8 cellular contexts compared by ENCODE assay signal in the genomic region with DNA sequence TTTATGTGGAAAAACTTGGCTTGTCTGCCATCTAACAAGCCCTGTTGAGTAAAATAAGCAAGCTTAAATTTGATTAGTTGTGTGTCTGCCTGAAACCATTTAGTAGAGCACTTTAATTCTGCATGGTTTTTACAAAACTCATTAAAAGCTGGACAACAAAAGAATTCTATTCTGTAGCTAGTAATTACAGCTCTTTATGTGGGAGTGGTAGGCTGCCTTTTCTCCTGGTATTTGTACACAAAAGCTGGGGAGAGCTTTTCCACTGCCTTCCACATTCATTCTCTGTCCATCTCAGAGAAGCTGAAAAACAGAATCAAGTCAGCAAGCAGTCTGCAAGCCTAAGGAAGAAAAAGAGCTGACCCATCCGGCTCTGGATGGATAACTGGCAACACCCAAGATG. TPM values are rescaled to one million over a fixed set of nuclear protein-coding genes. Genes with fewer than 3 reads are reported as not detected.
DNase-seq lines count a peak whose midpoint lies in the region; ATAC-seq, FAIRE-seq and TF ChIP-seq lines count a peak whose summit lies in the region.

No MANE protein-coding gene starts in this region.

- no peaks in the 10 kb centered on the region for H3K9me3 ChIP-seq in kidney (ENCODE audit: control insufficient read depth in 1 of 2, low read length in 2 of 2)
- no peaks in the 10 kb centered on the region for H3K9me3 ChIP-seq in thyroid gland

- TF ChIP-seq POLR2A in thyroid gland (IDR thresholded peaks at IDR 0.05) = peak in 1 of 2 donors; percentile 9

- no peak for FAIRE-seq in kidney (lab: Jason Lieb, UNC)
- no peak for FAIRE-seq in RCC 7860 (lab: Jason Lieb, UNC)
- no peak for FAIRE-seq in urothelium cell line (lab: Jason Lieb, UNC)

- H3K4me1 ChIP-seq in kidney (ENCODE audit: control insufficient read depth in 1 of 2, insufficient read depth in 1 of 2, low read depth in 1 of 2, low read length in 2 of 2) (peaks cover 0 to 3% of the 10 kb centered on the region in 2 donors), thyroid gland (peaks cover 13 to 36% of the 10 kb centered on the region in 2 donors)

- POLR2A ChIA-PET in activated naive CD8-positive, alpha-beta T cell treated with anti-CD3 and anti-CD28 coated beads, Interleukin-2, amount 10 ng/mL, durations not matched to agents 7 days and 5 days (lab: Charles Lee) = interaction anchor here (0.8 to 1.1 kb wide), 3 partner anchors 38 to 66 kb away, joined by 3 to 5 read pairs (median 4); no protein-coding TSS in a partner anchor

- no peak for ATAC-seq in activated naive CD8-positive, alpha-beta T cell treated with anti-CD3 and anti-CD28 coated beads, Interleukin-2, amount 10 ng/mL, durations not matched to agents 7 days and 5 days (ENCODE audit: low read depth)
- ATAC-seq in GM19328 (IDR thresholded peaks at IDR 0.05; ENCODE audit: unreplicated experiment) = no peak

- no peaks in the 10 kb centered on the region for H3K27me3 ChIP-seq in thyroid gland

- H3K36me3 ChIP-seq in kidney (ENCODE audit: control insufficient read depth in 1 of 2, insufficient read depth in 2 of 2, low read length in 2 of 2) = peaks cover 0 to 11% of the 10 kb centered on the region in 2 donors
- peaks cover 9 to 22% of the 10 kb centered on the region in 2 donors for H3K36me3 ChIP-seq in thyroid gland

- no peak for TF ChIP-seq CTCF in kidney (IDR thresholded peaks at IDR 0.05; ENCODE audit: borderline replicate concordance, extremely low read depth, insufficient read depth)
- no peak for TF ChIP-seq CTCF in thyroid gland (IDR thresholded peaks at IDR 0.05)

- peak overlapping the region; percentile 96 to 97 for H3K27ac ChIP-seq in kidney (ENCODE audit: low read depth in 2 of 2, low read length in 2 of 2)
- peak overlapping the region; percentile 69 to 99 (median 97) for H3K27ac ChIP-seq in thyroid gland

- peak overlapping the region; percentile 86 for H3K4me3 Mint-ChIP-seq in activated CD4-positive, alpha-beta T cell treated with anti-CD3 and anti-CD28 coated beads, Interleukin-2, amount 10 ng/mL, durations not matched to agents 24 days and 14 days
- H3K4me3 Mint-ChIP-seq in activated naive CD8-positive, alpha-beta T cell treated with anti-CD3 and anti-CD28 coated beads, Interleukin-2, amount 10 ng/mL, durations not matched to agents 7 days and 5 days = peak overlapping the region; percentile 87

- H3K4me1 Mint-ChIP-seq in activated CD4-positive, alpha-beta T cell treated with anti-CD3 and anti-CD28 coated beads, Interleukin-2, amount 10 ng/mL, durations not matched to agents 24 days and 14 days = peaks cover 39% of the 10 kb centered on the region
- peaks cover 25% of the 10 kb centered on the region for H3K4me1 Mint-ChIP-seq in activated naive CD8-positive, alpha-beta T cell treated with anti-CD3 and anti-CD28 coated beads, Interleukin-2, amount 10 ng/mL, durations not matched to agents 7 days and 5 days

- intact Hi-C loops in activated CD4-positive, alpha-beta T cell treated with anti-CD3 and anti-CD28 coated beads, Interleukin-2, amount 10 ng/mL, durations not matched to agents 24 days and 14 days (cut with micrococcal nuclease) = no loop called here
- intact Hi-C loops in kidney (cut with DNase I) = loop anchor here (10.0 kb wide), 1 partner anchor 53 kb away; no protein-coding TSS in a partner anchor
- intact Hi-C loops in thyroid gland (cut with DNase I) = loop anchor here (10.0 kb wide), 3 partner anchors 117 to 227 kb away; no protein-coding TSS in a partner anchor

- H3K4me3 ChIP-seq in kidney (ENCODE audit: low read length in 2 of 2) = peak overlapping the region; percentile 88 to 95
- H3K4me3 ChIP-seq in thyroid gland (replicated peaks in 1 of 3) = peak overlapping the region in 1 of 3 donors; percentile 98

- WGBS in thyroid gland, 2 donors = 35 to 75% methylated on average over 1 of the region's 1 CpG

- peaks cover 6% of the 10 kb centered on the region for H3K27me3 Mint-ChIP-seq in activated CD4-positive, alpha-beta T cell treated with anti-CD3 and anti-CD28 coated beads, Interleukin-2, amount 10 ng/mL, durations not matched to agents 24 days and 14 days
- no peaks in the 10 kb centered on the region for H3K27me3 Mint-ChIP-seq in activated naive CD8-positive, alpha-beta T cell treated with anti-CD3 and anti-CD28 coated beads, Interleukin-2, amount 10 ng/mL, durations not matched to agents 7 days and 5 days

- DNase-seq in activated CD4-positive, alpha-beta T cell treated with anti-CD3 and anti-CD28 coated beads, Interleukin-2, amount 10 ng/mL, durations not matched to agents 24 days and 14 days = no peak
- no peak for DNase-seq in activated CD4-positive, alpha-beta T cell treated with anti-CD3 and anti-CD28 coated beads, Interleukin-2, amount 50 U/mL, for 1 hour
- DNase-seq in activated naive CD8-positive, alpha-beta T cell treated with anti-CD3 and anti-CD28 coated beads, Interleukin-2, amount 10 ng/mL, durations not matched to agents 7 days and 5 days = no peak
- DNase-seq in kidney = no peak
- DNase-seq in thyroid gland = no peak
- DNase-seq in RCC 7860 (ENCODE audit: low spot score) = no peak
- DNase-seq in urothelium cell line (ENCODE audit: low spot score) = no peak

- peaks cover 40% of the 10 kb centered on the region for H3K36me3 Mint-ChIP-seq in activated CD4-positive, alpha-beta T cell treated with anti-CD3 and anti-CD28 coated beads, Interleukin-2, amount 10 ng/mL, durations not matched to agents 24 days and 14 days (ENCODE audit: low read depth)
- peaks cover 20% of the 10 kb centered on the region for H3K36me3 Mint-ChIP-seq in activated naive CD8-positive, alpha-beta T cell treated with anti-CD3 and anti-CD28 coated beads, Interleukin-2, amount 10 ng/mL, durations not matched to agents 7 days and 5 days

- peaks cover 3% of the 10 kb centered on the region for H3K9me3 Mint-ChIP-seq in activated CD4-positive, alpha-beta T cell treated with anti-CD3 and anti-CD28 coated beads, Interleukin-2, amount 10 ng/mL, durations not matched to agents 24 days and 14 days
- no peaks in the 10 kb centered on the region for H3K9me3 Mint-ChIP-seq in activated naive CD8-positive, alpha-beta T cell treated with anti-CD3 and anti-CD28 coated beads, Interleukin-2, amount 10 ng/mL, durations not matched to agents 7 days and 5 days

- H3K9ac ChIP-seq in kidney (ENCODE audit: low read length in 2 of 2) = peak overlapping the region; percentile 91 to 94

- no peak overlapping the region for H3K27ac Mint-ChIP-seq in activated CD4-positive, alpha-beta T cell treated with anti-CD3 and anti-CD28 coated beads, Interleukin-2, amount 10 ng/mL, durations not matched to agents 24 days and 14 days
- no peak overlapping the region for H3K27ac Mint-ChIP-seq in activated naive CD8-positive, alpha-beta T cell treated with anti-CD3 and anti-CD28 coated beads, Interleukin-2, amount 10 ng/mL, durations not matched to agents 7 days and 5 days

RNA-seq across cellular contexts. Expression of a gene that starts 1.8 kb away (rescaled TPM):
- 28.6 and 30.4 TPM in 2 replicates for total RNA-seq in activated CD4-positive, alpha-beta T cell treated with anti-CD3 and anti-CD28 coated beads, Interleukin-2, amount 10 ng/mL, durations not matched to agents 24 days and 14 days
- total RNA-seq in activated naive CD8-positive, alpha-beta T cell treated with anti-CD3 and anti-CD28 coated beads, Interleukin-2, amount 10 ng/mL, durations not matched to agents 7 days and 5 days = 10 to 100 TPM; 14.8 to 15.5 TPM
- total RNA-seq in kidney (178 TPM), thyroid gland (10 to 100 TPM; 36.6 to 92.2 (median 56.3) TPM)
- 43.1 TPM for polyA plus RNA-seq in kidney (ENCODE audit: insufficient read depth, low read depth, low replicate concordance)
